10 cellular contexts compared by ENCODE assay signal in the genomic region with DNA sequence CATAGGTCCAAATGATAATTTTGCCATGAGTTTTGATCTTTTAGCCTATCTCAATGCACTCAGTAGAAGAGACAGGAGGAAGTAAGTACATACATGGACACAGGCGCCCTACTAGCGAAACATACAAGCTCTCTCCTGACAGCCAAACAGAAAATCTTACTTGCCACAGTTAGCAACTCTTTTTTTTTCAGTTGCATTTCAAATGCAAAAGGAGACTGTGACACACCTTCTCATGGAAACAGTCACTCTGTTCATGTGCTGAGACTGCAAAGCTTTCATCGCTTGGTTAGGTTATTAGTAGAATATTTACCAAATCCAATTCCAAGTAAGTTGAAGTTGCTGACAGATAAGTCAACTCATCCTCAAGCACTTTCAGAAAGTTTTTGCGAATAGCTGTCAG.
DNase-seq lines count a peak whose midpoint lies in the region; ATAC-seq and TF ChIP-seq lines count a peak whose summit lies in the region.
"Had no signal": no experiment of that assay in that cellular context is flagged by ENCODE, and none has a peak within 500 bp of the region (broad histone marks: within the 10 kb centered on the region; RNA-seq: fewer than 3 reads in every experiment).

No MANE protein-coding gene starts in this region.

- H3K9me3 ChIP-seq in CD8-positive, alpha-beta T cell (ENCODE audit: low read length): no peaks in the 10 kb centered on the region
- no peaks in the 10 kb centered on the region for H3K9me3 ChIP-seq in right lobe of liver

- TF ChIP-seq CTCF in CD8-positive, alpha-beta T cell (IDR thresholded peaks at IDR 0.05): no peak
- no peak for TF ChIP-seq CTCF in right lobe of liver (IDR thresholded peaks at IDR 0.05)

- no peak for DNase-seq in CD8-positive, alpha-beta T cell
- DNase-seq in activated naive CD4-positive, alpha-beta T cell treated with anti-CD3 and anti-CD28 coated beads for 36 hours: peak; percentile 41
- no peak for DNase-seq in right lobe of liver
- no peak for DNase-seq in A172 (ENCODE audit: low spot score)
- no peak for DNase-seq in Right ventricle myocardium inferior (ENCODE audit: missing footprints)
- no peak for DNase-seq in cardiac septum (ENCODE audit: low spot score)
- DNase-seq: NCI-H1092 treated with DMSO at 0.1 percent for 48 hours, nephron progenitor cell had no signal

- H3K27me3 ChIP-seq in CD8-positive, alpha-beta T cell (ENCODE audit: insufficient read depth, low read length): no peaks in the 10 kb centered on the region
- H3K27me3 ChIP-seq in right lobe of liver: no peaks in the 10 kb centered on the region

- ATAC-seq in CD8-positive, alpha-beta T cell: peak; percentile 19
- ATAC-seq in GM19397 (IDR thresholded peaks at IDR 0.05; ENCODE audit: unreplicated experiment): peak; percentile 29
- ATAC-seq in HG03045 (IDR thresholded peaks at IDR 0.05; ENCODE audit: unreplicated experiment): peak; percentile 21
- no peak for ATAC-seq in right lobe of liver
- ATAC-seq in Right ventricle myocardium inferior: no peak

- CTCF ChIA-PET in CD8-positive, alpha-beta T cell (lab: Charles Lee): interaction anchor here (0.6 to 1.7 kb wide), 2 partner anchors 9 kb away, joined by 4 to 7 read pairs; no protein-coding TSS in a partner anchor
- CTCF ChIA-PET in activated naive CD4-positive, alpha-beta T cell treated with anti-CD3 and anti-CD28 coated beads for 36 hours (lab: Charles Lee): interaction anchor here (0.8 to 4.4 kb wide), 3 partner anchors 24 to 48 kb away, joined by 3 to 19 read pairs (median 5); no protein-coding TSS in a partner anchor

- no peaks in the 10 kb centered on the region for H3K9me3 Mint-ChIP-seq in CD8-positive, alpha-beta T cell
- H3K9me3 Mint-ChIP-seq in activated naive CD4-positive, alpha-beta T cell treated with anti-CD3 and anti-CD28 coated beads for 36 hours: no peaks in the 10 kb centered on the region
- H3K9me3 Mint-ChIP-seq: nephron progenitor cell had no signal

- peak overlapping the region; percentile 34 for H3K27ac ChIP-seq in CD8-positive, alpha-beta T cell (ENCODE audit: low read depth, low read length)
- H3K27ac ChIP-seq in right lobe of liver: no peak overlapping the region

- peaks cover 66% of the 10 kb centered on the region for H3K4me1 ChIP-seq in CD8-positive, alpha-beta T cell (ENCODE audit: insufficient read depth, low read length)
- H3K4me1 ChIP-seq in right lobe of liver: no peaks in the 10 kb centered on the region

- H3K27ac Mint-ChIP-seq in CD8-positive, alpha-beta T cell: peak overlapping the region; percentile 83
- peak overlapping the region; percentile 70 for H3K27ac Mint-ChIP-seq in activated naive CD4-positive, alpha-beta T cell treated with anti-CD3 and anti-CD28 coated beads for 36 hours

- 81% methylated on average over 4 of the region's 4 CpGs for WGBS in right lobe of liver (ENCODE audit: insufficient coverage, low coverage, low lambda C conversion rate, missing lambda C conversion rate)

- H3K4me3 Mint-ChIP-seq in CD8-positive, alpha-beta T cell: peak overlapping the region; percentile 64
- peak overlapping the region; percentile 48 for H3K4me3 Mint-ChIP-seq in activated naive CD4-positive, alpha-beta T cell treated with anti-CD3 and anti-CD28 coated beads for 36 hours
- H3K4me3 Mint-ChIP-seq: nephron progenitor cell had no signal

- peaks cover 83% of the 10 kb centered on the region for H3K4me1 Mint-ChIP-seq in CD8-positive, alpha-beta T cell (ENCODE audit: low read depth)
- H3K4me1 Mint-ChIP-seq in activated naive CD4-positive, alpha-beta T cell treated with anti-CD3 and anti-CD28 coated beads for 36 hours (ENCODE audit: low read depth): peaks cover 83% of the 10 kb centered on the region

- peak overlapping the region; percentile 16 for H3K4me3 ChIP-seq in CD8-positive, alpha-beta T cell (ENCODE audit: low read depth, low read length)
- no peak overlapping the region for H3K4me3 ChIP-seq in right lobe of liver

- POLR2A ChIA-PET in CD8-positive, alpha-beta T cell (lab: Charles Lee): interaction anchor here (0.8 kb wide), 1 partner anchor 96 kb away, joined by 3 read pairs; no protein-coding TSS in a partner anchor

- intact Hi-C loops in CD8-positive, alpha-beta T cell (cut with DNase I, micrococcal nuclease): loop anchor here in 1 of 2 experiments (5.0 kb wide), 1 partner anchor 33 kb away; no protein-coding TSS in a partner anchor
- intact Hi-C loops in activated naive CD4-positive, alpha-beta T cell treated with anti-CD3 and anti-CD28 coated beads for 36 hours (cut with micrococcal nuclease): loop anchor here (1.0 kb wide), 7 partner anchors 13 to 349 kb away; no protein-coding TSS in a partner anchor
- intact Hi-C loops in right lobe of liver (cut with DNase I): no loop called here
- intact Hi-C loops in Right ventricle myocardium inferior (cut with DNase I): no loop called here
- intact Hi-C loops in cardiac septum (cut with DNase I): no loop called here

- no peaks in the 10 kb centered on the region for H3K36me3 ChIP-seq in CD8-positive, alpha-beta T cell (ENCODE audit: insufficient read depth, low read length)
- H3K36me3 ChIP-seq in right lobe of liver: peaks cover 0 to 10% (median 1%) of the 10 kb centered on the region in 4 donors

- no peaks in the 10 kb centered on the region for H3K27me3 Mint-ChIP-seq in CD8-positive, alpha-beta T cell (ENCODE audit: low read depth)
- no peaks in the 10 kb centered on the region for H3K27me3 Mint-ChIP-seq in activated naive CD4-positive, alpha-beta T cell treated with anti-CD3 and anti-CD28 coated beads for 36 hours (ENCODE audit: low read depth)

- peaks cover 41% of the 10 kb centered on the region for H3K36me3 Mint-ChIP-seq in CD8-positive, alpha-beta T cell
- H3K36me3 Mint-ChIP-seq in activated naive CD4-positive, alpha-beta T cell treated with anti-CD3 and anti-CD28 coated beads for 36 hours (ENCODE audit: low read depth): no peaks in the 10 kb centered on the region

- no peak for TF ChIP-seq POLR2A in right lobe of liver (IDR thresholded peaks at IDR 0.05)

Comparison
In these comparisons a context has a peak if more than half of its experiments do, and no peak if none do; other contexts are left out.
1. ATAC-seq: peak in CD8-positive, alpha-beta T cell (single experiment), GM19397 (single experiment) and HG03045 (single experiment); none in right lobe of liver (0 of 4) and Right ventricle myocardium inferior (single experiment).